ENCODE assay signal across 1 cellular context in the genomic region with DNA sequence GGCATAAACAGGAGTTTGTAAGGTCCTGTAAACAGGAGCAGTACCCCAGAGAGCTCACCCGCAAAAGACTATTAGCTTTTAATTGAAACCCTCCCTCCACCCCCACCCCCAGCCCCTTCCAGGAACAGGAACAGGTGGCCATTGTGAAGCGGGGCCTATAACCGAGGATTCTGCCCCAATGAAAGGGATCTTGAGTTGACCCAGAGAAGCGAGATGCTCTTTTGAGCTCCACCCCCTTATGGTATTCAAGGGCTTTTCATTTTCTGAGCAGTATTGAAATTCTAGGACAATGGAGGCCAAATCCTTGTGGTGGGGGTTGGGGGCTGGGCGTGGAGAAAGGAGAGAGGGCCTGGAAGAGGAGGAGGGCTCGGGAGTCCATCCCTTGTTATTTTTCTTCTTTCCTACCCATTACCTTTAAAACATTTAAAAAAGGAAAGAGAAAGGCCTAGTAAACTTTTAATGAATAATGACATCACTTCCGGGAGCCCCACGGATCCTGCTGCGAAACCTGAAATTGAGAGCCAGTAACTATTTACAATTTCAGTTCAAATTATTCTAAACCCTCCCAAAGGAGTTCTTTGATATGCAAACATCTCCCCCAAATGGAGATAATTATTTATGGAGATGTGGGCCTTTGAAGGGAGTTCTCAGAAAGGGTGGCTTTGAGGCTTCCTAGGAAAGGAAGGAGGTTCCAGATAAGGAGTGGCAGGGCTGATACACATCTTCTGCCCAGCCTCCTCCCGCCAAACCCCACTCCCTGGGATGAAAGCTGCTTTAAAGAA.
TF ChIP-seq lines count a peak whose summit lies in the region.

No MANE protein-coding gene starts in this region.

TF ChIP-seq in K562, 482 proteins besides CTCF, POLR2A, EP300 and RAD21 (continued from another document and continues in another):
- TF ChIP-seq, protein P1, sequence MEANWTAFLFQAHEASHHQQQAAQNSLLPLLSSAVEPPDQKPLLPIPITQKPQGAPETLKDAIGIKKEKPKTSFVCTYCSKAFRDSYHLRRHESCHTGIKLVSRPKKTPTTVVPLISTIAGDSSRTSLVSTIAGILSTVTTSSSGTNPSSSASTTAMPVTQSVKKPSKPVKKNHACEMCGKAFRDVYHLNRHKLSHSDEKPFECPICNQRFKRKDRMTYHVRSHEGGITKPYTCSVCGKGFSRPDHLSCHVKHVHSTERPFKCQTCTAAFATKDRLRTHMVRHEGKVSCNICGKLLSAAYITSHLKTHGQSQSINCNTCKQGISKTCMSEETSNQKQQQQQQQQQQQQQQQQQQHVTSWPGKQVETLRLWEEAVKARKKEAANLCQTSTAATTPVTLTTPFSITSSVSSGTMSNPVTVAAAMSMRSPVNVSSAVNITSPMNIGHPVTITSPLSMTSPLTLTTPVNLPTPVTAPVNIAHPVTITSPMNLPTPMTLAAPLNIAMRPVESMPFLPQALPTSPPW (CRISPR knock-in tag; IDR thresholded peaks at IDR 0.05), result peak; percentile 21; the same call in 1 of the 2 replicates
- TF ChIP-seq, protein P2, sequence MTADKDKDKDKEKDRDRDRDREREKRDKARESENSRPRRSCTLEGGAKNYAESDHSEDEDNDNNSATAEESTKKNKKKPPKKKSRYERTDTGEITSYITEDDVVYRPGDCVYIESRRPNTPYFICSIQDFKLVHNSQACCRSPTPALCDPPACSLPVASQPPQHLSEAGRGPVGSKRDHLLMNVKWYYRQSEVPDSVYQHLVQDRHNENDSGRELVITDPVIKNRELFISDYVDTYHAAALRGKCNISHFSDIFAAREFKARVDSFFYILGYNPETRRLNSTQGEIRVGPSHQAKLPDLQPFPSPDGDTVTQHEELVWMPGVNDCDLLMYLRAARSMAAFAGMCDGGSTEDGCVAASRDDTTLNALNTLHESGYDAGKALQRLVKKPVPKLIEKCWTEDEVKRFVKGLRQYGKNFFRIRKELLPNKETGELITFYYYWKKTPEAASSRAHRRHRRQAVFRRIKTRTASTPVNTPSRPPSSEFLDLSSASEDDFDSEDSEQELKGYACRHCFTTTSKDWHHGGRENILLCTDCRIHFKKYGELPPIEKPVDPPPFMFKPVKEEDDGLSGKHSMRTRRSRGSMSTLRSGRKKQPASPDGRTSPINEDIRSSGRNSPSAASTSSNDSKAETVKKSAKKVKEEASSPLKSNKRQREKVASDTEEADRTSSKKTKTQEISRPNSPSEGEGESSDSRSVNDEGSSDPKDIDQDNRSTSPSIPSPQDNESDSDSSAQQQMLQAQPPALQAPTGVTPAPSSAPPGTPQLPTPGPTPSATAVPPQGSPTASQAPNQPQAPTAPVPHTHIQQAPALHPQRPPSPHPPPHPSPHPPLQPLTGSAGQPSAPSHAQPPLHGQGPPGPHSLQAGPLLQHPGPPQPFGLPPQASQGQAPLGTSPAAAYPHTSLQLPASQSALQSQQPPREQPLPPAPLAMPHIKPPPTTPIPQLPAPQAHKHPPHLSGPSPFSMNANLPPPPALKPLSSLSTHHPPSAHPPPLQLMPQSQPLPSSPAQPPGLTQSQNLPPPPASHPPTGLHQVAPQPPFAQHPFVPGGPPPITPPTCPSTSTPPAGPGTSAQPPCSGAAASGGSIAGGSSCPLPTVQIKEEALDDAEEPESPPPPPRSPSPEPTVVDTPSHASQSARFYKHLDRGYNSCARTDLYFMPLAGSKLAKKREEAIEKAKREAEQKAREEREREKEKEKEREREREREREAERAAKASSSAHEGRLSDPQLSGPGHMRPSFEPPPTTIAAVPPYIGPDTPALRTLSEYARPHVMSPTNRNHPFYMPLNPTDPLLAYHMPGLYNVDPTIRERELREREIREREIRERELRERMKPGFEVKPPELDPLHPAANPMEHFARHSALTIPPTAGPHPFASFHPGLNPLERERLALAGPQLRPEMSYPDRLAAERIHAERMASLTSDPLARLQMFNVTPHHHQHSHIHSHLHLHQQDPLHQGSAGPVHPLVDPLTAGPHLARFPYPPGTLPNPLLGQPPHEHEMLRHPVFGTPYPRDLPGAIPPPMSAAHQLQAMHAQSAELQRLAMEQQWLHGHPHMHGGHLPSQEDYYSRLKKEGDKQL (CRISPR knock-in tag; IDR thresholded peaks at IDR 0.05; ENCODE audit: borderline replicate concordance), result no peak
- TF ChIP-seq, protein P3, sequence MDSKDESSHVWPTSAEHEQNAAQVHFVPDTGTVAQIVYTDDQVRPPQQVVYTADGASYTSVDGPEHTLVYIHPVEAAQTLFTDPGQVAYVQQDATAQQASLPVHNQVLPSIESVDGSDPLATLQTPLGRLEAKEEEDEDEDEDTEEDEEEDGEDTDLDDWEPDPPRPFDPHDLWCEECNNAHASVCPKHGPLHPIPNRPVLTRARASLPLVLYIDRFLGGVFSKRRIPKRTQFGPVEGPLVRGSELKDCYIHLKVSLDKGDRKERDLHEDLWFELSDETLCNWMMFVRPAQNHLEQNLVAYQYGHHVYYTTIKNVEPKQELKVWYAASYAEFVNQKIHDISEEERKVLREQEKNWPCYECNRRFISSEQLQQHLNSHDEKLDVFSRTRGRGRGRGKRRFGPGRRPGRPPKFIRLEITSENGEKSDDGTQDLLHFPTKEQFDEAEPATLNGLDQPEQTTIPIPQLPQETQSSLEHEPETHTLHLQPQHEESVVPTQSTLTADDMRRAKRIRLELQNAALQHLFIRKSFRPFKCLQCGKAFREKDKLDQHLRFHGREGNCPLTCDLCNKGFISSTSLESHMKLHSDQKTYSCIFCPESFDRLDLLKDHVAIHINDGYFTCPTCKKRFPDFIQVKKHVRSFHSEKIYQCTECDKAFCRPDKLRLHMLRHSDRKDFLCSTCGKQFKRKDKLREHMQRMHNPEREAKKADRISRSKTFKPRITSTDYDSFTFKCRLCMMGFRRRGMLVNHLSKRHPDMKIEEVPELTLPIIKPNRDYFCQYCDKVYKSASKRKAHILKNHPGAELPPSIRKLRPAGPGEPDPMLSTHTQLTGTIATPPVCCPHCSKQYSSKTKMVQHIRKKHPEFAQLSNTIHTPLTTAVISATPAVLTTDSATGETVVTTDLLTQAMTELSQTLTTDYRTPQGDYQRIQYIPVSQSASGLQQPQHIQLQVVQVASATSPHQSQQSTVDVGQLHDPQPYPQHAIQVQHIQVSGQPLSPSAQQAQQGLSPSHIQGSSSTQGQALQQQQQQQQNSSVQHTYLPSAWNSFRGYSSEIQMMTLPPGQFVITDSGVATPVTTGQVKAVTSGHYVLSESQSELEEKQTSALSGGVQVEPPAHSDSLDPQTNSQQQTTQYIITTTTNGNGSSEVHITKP (IDR thresholded peaks at IDR 0.05; ENCODE audit: partially characterized antibody), result no peak
- TF ChIP-seq ZNF140 (CRISPR knock-in tag; IDR thresholded peaks at IDR 0.05) (no peak), PRPF4 (IDR thresholded peaks at IDR 0.05; ENCODE audit: insufficient read depth, low read depth, low read length, poor library complexity, severe bottlenecking) (no peak), C11orf30 (IDR thresholded peaks at IDR 0.05; ENCODE audit: low read depth) (no peak), ZNF197 (CRISPR knock-in tag; IDR thresholded peaks at IDR 0.05; ENCODE audit: low read depth) (no peak), GTF2F1 (IDR thresholded peaks at IDR 0.05; ENCODE audit: low read depth, low read length) (no peak), MED1 (CRISPR knock-in tag; IDR thresholded peaks at IDR 0.05; ENCODE audit: borderline replicate concordance) (no peak), ZNF717 (CRISPR knock-in tag; IDR thresholded peaks at IDR 0.05) (no peak), PHB2 (IDR thresholded peaks at IDR 0.05; ENCODE audit: low read depth) (no peak), MEIS2 (IDR thresholded peaks at IDR 0.05; ENCODE audit: partially characterized antibody) (peak; percentile 67), MTA2 (IDR thresholded peaks at IDR 0.05; ENCODE audit: low read depth) (no peak), PYGO2 (tag; IDR thresholded peaks at IDR 0.05) (no peak), ZNF41 (CRISPR knock-in tag; conservative IDR thresholded peaks at IDR 0.05) (no peak), CEBPG (CRISPR knock-in tag; IDR thresholded peaks at IDR 0.05) (no peak), CEBPG (tag; conservative IDR thresholded peaks at IDR 0.05 in 1 of 2, IDR thresholded peaks at IDR 0.05 in 1 of 2) (no peak), SMARCE1 (IDR thresholded peaks at IDR 0.05) (peak; percentile 71; the same call in 1 of the 2 replicates), ZNF12 (CRISPR knock-in tag; IDR thresholded peaks at IDR 0.05) (no peak), TRIM24 (IDR thresholded peaks at IDR 0.05) (no peak), CBFA2T3 (IDR thresholded peaks at IDR 0.05) (peak; percentile 24; the same call in 1 of the 2 replicates), ZNF76 (CRISPR knock-in tag; IDR thresholded peaks at IDR 0.05; ENCODE audit: borderline replicate concordance) (no peak), EP400 (IDR thresholded peaks at IDR 0.05) (no peak), ZNF695 (CRISPR knock-in tag; IDR thresholded peaks at IDR 0.05) (no peak), TOE1 (IDR thresholded peaks at IDR 0.05; ENCODE audit: borderline replicate concordance) (no peak), TOE1 (CRISPR knock-in tag; IDR thresholded peaks at IDR 0.05; ENCODE audit: borderline replicate concordance, low read depth) (no peak), GABPA (tag; conservative IDR thresholded peaks at IDR 0.05; ENCODE audit: low read depth) (peak; percentile 80), ZNF175 (CRISPR knock-in tag; IDR thresholded peaks at IDR 0.05; ENCODE audit: low read depth) (no peak), YBX1 (IDR thresholded peaks at IDR 0.05) (no peak), ZKSCAN3 (CRISPR knock-in tag; IDR thresholded peaks at IDR 0.05) (no peak), TBP (optimal IDR thresholded peaks at IDR 0.05; ENCODE audit: low read depth, low read length) (no peak), POLR2H (tag; IDR thresholded peaks at IDR 0.05; ENCODE audit: low read depth) (0 out of 2 replicates have a peak, but pooled peaks have one; percentile 38), ZNF707 (CRISPR knock-in tag; conservative IDR thresholded peaks at IDR 0.05) (no peak), HEY1 (CRISPR knock-in tag; IDR thresholded peaks at IDR 0.05; ENCODE audit: borderline replicate concordance) (no peak), RBM25 (IDR thresholded peaks at IDR 0.05; ENCODE audit: low read depth, low read length, severe bottlenecking) (no peak), MTF1 (CRISPR knock-in tag; IDR thresholded peaks at IDR 0.05; ENCODE audit: borderline replicate concordance) (no peak), CBX8 (IDR thresholded peaks at IDR 0.05; ENCODE audit: borderline replicate concordance, extremely low read depth, low read depth, low read length, poor library complexity, severe bottlenecking) (no peak), RBM15 (IDR thresholded peaks at IDR 0.05; ENCODE audit: insufficient read depth, low read length) (no peak)
- TF ChIP-seq, protein P4, sequence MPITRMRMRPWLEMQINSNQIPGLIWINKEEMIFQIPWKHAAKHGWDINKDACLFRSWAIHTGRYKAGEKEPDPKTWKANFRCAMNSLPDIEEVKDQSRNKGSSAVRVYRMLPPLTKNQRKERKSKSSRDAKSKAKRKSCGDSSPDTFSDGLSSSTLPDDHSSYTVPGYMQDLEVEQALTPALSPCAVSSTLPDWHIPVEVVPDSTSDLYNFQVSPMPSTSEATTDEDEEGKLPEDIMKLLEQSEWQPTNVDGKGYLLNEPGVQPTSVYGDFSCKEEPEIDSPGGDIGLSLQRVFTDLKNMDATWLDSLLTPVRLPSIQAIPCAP (CRISPR knock-in tag; IDR thresholded peaks at IDR 0.05; ENCODE audit: borderline replicate concordance), result no peak
- TF ChIP-seq, protein P5, sequence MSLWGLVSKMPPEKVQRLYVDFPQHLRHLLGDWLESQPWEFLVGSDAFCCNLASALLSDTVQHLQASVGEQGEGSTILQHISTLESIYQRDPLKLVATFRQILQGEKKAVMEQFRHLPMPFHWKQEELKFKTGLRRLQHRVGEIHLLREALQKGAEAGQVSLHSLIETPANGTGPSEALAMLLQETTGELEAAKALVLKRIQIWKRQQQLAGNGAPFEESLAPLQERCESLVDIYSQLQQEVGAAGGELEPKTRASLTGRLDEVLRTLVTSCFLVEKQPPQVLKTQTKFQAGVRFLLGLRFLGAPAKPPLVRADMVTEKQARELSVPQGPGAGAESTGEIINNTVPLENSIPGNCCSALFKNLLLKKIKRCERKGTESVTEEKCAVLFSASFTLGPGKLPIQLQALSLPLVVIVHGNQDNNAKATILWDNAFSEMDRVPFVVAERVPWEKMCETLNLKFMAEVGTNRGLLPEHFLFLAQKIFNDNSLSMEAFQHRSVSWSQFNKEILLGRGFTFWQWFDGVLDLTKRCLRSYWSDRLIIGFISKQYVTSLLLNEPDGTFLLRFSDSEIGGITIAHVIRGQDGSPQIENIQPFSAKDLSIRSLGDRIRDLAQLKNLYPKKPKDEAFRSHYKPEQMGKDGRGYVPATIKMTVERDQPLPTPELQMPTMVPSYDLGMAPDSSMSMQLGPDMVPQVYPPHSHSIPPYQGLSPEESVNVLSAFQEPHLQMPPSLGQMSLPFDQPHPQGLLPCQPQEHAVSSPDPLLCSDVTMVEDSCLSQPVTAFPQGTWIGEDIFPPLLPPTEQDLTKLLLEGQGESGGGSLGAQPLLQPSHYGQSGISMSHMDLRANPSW (CRISPR knock-in tag; IDR thresholded peaks at IDR 0.05), result no peak
- TF ChIP-seq, protein P6, sequence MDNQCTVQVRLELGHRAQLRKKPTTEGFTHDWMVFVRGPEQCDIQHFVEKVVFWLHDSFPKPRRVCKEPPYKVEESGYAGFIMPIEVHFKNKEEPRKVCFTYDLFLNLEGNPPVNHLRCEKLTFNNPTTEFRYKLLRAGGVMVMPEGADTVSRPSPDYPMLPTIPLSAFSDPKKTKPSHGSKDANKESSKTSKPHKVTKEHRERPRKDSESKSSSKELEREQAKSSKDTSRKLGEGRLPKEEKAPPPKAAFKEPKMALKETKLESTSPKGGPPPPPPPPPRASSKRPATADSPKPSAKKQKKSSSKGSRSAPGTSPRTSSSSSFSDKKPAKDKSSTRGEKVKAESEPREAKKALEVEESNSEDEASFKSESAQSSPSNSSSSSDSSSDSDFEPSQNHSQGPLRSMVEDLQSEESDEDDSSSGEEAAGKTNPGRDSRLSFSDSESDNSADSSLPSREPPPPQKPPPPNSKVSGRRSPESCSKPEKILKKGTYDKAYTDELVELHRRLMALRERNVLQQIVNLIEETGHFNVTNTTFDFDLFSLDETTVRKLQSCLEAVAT (IDR thresholded peaks at IDR 0.05), result no peak
- TF ChIP-seq, protein P7, sequence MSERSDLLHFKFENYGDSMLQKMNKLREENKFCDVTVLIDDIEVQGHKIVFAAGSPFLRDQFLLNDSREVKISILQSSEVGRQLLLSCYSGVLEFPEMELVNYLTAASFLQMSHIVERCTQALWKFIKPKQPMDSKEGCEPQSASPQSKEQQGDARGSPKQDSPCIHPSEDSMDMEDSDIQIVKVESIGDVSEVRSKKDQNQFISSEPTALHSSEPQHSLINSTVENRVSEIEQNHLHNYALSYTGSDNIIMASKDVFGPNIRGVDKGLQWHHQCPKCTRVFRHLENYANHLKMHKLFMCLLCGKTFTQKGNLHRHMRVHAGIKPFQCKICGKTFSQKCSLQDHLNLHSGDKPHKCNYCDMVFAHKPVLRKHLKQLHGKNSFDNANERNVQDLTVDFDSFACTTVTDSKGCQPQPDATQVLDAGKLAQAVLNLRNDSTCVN (CRISPR knock-in tag; IDR thresholded peaks at IDR 0.05), result no peak
- TF ChIP-seq, protein P8, sequence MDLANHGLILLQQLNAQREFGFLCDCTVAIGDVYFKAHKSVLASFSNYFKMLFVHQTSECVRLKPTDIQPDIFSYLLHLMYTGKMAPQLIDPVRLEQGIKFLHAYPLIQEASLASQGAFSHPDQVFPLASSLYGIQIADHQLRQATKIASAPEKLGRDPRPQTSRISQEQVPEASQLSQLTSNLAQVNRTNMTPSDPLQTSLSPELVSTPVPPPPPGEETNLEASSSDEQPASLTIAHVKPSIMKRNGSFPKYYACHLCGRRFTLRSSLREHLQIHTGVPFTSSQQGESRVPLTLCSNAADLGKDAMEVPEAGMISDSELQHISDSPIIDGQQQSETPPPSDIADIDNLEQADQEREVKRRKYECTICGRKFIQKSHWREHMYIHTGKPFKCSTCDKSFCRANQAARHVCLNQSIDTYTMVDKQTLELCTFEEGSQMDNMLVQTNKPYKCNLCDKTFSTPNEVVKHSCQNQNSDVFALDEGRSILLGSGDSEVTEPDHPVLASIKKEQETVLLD (IDR thresholded peaks at IDR 0.05), result no peak
